26 cellular contexts compared by ENCODE assay signal in genomic region chr4:77681792-77682191, GRCh38.
DNase-seq lines count a peak whose midpoint lies in the region; ATAC-seq, FAIRE-seq and TF ChIP-seq lines count a peak whose summit lies in the region.
"Had no signal": no experiment of that assay in that cellular context is flagged by ENCODE, and none has a peak within 500 bp of the region (broad histone marks: within the 10 kb centered on the region; RNA-seq: fewer than 3 reads in every experiment).

No MANE protein-coding gene starts in this region.

- H3K9me1 ChIP-seq in K562 (ENCODE audit: control insufficient read depth, insufficient read depth, low read length): no peaks in the 10 kb centered on the region

- H2BK12ac ChIP-seq in neuronal stem cell (ENCODE audit: low read length): no peak overlapping the region

- H3K27me3 ChIP-seq in K562 (ENCODE audit: control insufficient read depth in 2 of 2, insufficient read depth in 2 of 2, low read length in 2 of 2) (peaks cover 0 to 3% of the 10 kb centered on the region in 2 experiments; a peak in 2 of 5 replicates), neuronal stem cell (ENCODE audit: control insufficient read depth in 3 of 3, insufficient read depth in 3 of 3, low read depth in 1 of 3, low read length in 3 of 3) (no peaks in the 10 kb centered on the region), testis (no peaks in the 10 kb centered on the region), dorsolateral prefrontal cortex (no peaks in the 10 kb centered on the region)
- H3K27me3 ChIP-seq: BE2C, BLaER1 had no signal

- WGBS in K562 (ENCODE audit: insufficient coverage, low coverage, missing lambda C conversion rate): 25% methylated on average over 11 of the region's 11 CpGs
- no CpG with 5 or more reads among the region's 11 CpGs for WGBS in neuronal stem cell (ENCODE audit: extremely low coverage in 2 of 2, insufficient read length in 2 of 2, insufficient replicate concordance in 1 of 2), 2 donors
- 65 to 83% methylated on average over 11 of the region's 11 CpGs for WGBS in testis, 2 donors

- POLR2A ChIA-PET in K562 (lab: Yijun Ruan, JAX): interaction anchor here (0.9 kb wide), 1 partner anchor 14 kb away, joined by 3 read pairs; no protein-coding TSS in a partner anchor

- peak in 1 of 4 experiments; percentile 9 for DNase-seq in K562 (ENCODE audit: extremely low read depth in 1 of 4, low spot score in 3 of 4)
- no peak for DNase-seq in neuronal stem cell (ENCODE audit: low spot score)
- DNase-seq in testis: peak; percentile 67
- no peak for DNase-seq in dorsolateral prefrontal cortex
- DNase-seq in NCI-H1092 (lab: John Stamatoyannopoulos, UW): no peak
- DNase-seq: 8988T; ACHN; BE2C; C1 segment of cervical spinal cord; CD4-positive, alpha-beta memory T cell; CD4-positive, CD25-positive, alpha-beta regulatory T cell; CD8-positive, alpha-beta memory T cell; COR-L47; DMS 273 treated with DMSO at 0.1 percent for 48 hours; DMS153; DMS53; DMS79; DND-41; EL; GDM1 had no signal

- peak overlapping the region; percentile 68 for H4K8ac ChIP-seq in neuronal stem cell (ENCODE audit: low read depth, low read length)

- H3K9ac ChIP-seq in K562 (ENCODE audit: insufficient read depth in 1 of 2, low read depth in 2 of 2, low read length in 2 of 2) (no peak overlapping the region), neuronal stem cell (ENCODE audit: low read depth, low read length, poor library complexity) (no peak overlapping the region)
- H3K9ac ChIP-seq: BLaER1 had no signal

- no peak overlapping the region for H3K23ac ChIP-seq in neuronal stem cell (ENCODE audit: low read depth, low read length, poor library complexity)

- H3K9me3 ChIP-seq in K562 (replicated peaks; ENCODE audit: control insufficient read depth, insufficient read depth, low read depth, low read length) (no peaks in the 10 kb centered on the region), neuronal stem cell (replicated peaks in 1 of 2; ENCODE audit: control insufficient read depth in 2 of 2, insufficient read depth in 1 of 2, low read depth in 1 of 2, low read length in 2 of 2) (no peaks in the 10 kb centered on the region), testis (no peaks in the 10 kb centered on the region)
- H3K9me3 ChIP-seq: BE2C, BLaER1 had no signal

- H2BK5ac ChIP-seq in neuronal stem cell (ENCODE audit: low read length): no peak overlapping the region

- H3K79me1 ChIP-seq in neuronal stem cell (ENCODE audit: low read depth, low read length): no peaks in the 10 kb centered on the region

- no peaks in the 10 kb centered on the region for H4K20me1 ChIP-seq in K562 (replicated peaks; ENCODE audit: control insufficient read depth, insufficient read depth, low read length)
- H4K20me1 ChIP-seq: BLaER1 had no signal

- no peak overlapping the region for H3K27ac ChIP-seq in K562 (ENCODE audit: extremely low read depth, low read depth, low read length)
- H3K27ac ChIP-seq in neuronal stem cell (replicated peaks; ENCODE audit: low read length): no peak overlapping the region
- H3K27ac ChIP-seq in testis: no peak overlapping the region
- H3K27ac ChIP-seq in dorsolateral prefrontal cortex: no peak overlapping the region
- H3K27ac ChIP-seq: BLaER1 had no signal

- TF ChIP-seq CTCF in K562 (IDR thresholded peaks at IDR 0.05 in 2 of 3, conservative IDR thresholded peaks at IDR 0.05 in 1 of 3; ENCODE audit: insufficient read depth in 2 of 3, low read depth in 1 of 3, low read length in 3 of 3) (no peak), testis (IDR thresholded peaks at IDR 0.05) (no peak), dorsolateral prefrontal cortex (IDR thresholded peaks at IDR 0.05 in 54 of 56, conservative IDR thresholded peaks at IDR 0.05 in 2 of 56; ENCODE audit: low read depth in 1 of 56, partially characterized antibody in 56 of 56) (no peak)

- no peak overlapping the region for H3K14ac ChIP-seq in neuronal stem cell (ENCODE audit: low read length)

- no TSS peak for BruUV-seq in K562 (replicated peaks; lab: Mats Ljungman, UMichigan)

- H3K4me1 ChIP-seq in K562 (replicated peaks in 1 of 2; ENCODE audit: control insufficient read depth in 2 of 2, insufficient read depth in 2 of 2, low read length in 2 of 2) (no peaks in the 10 kb centered on the region), neuronal stem cell (ENCODE audit: control insufficient read depth in 2 of 2, insufficient read depth in 1 of 2, low read depth in 1 of 2, low read length in 2 of 2) (peaks cover 2 to 4% of the 10 kb centered on the region in 2 donors), testis (no peaks in the 10 kb centered on the region)
- H3K4me1 ChIP-seq: BE2C, BLaER1 had no signal

- peak overlapping the region; percentile 29; the same call in 1 of the 2 replicates for H3K4me2 ChIP-seq in K562 (ENCODE audit: insufficient read depth, low read length)
- no peak overlapping the region for H3K4me2 ChIP-seq in neuronal stem cell (ENCODE audit: insufficient read depth, low read length, poor library complexity, severe bottlenecking)
- H3K4me2 ChIP-seq: BLaER1 had no signal

- no peak overlapping the region for H3K18ac ChIP-seq in neuronal stem cell (ENCODE audit: low read length)

- intact Hi-C loops in K562 (cut with micrococcal nuclease): loop anchor here (5.0 kb wide), 1 partner anchor 181 kb away; the partner anchor contains the start of gene MRPL1
- intact Hi-C loops in testis (cut with DNase I; ENCODE audit: low total_unique reads): no loop called here
- intact Hi-C loops in dorsolateral prefrontal cortex (cut with DNase I): no loop called here

- H3K4me3 ChIP-seq in K562 (no peak overlapping the region), neuronal stem cell (ENCODE audit: low read length in 2 of 2) (no peak overlapping the region), testis (peak overlapping the region in 1 of 2 donors; percentile 1), dorsolateral prefrontal cortex (no peak overlapping the region)
- H3K4me3 ChIP-seq: BLaER1, GM12878 had no signal

- ATAC-seq in K562 (no peak), GM19397 (IDR thresholded peaks at IDR 0.05; ENCODE audit: unreplicated experiment) (no peak)
- ATAC-seq: GM12878 had no signal

- no peak for FAIRE-seq in K562 (lab: Jason Lieb, UNC)
- FAIRE-seq: A204.1, GM12878, GM12892, GM18507 had no signal

- TF ChIP-seq RAD21 in K562 (CRISPR knock-in tag; conservative IDR thresholded peaks at IDR 0.05 in 1 of 2, IDR thresholded peaks at IDR 0.05 in 1 of 2): no peak

- no peak for TF ChIP-seq EP300 in K562 (IDR thresholded peaks at IDR 0.05; ENCODE audit: low read length)

- in situ Hi-C loops in K562 (cut with MboI): no loop called here

- H3K36me3 ChIP-seq in K562 (ENCODE audit: control insufficient read depth, insufficient read depth, low read length) (no peaks in the 10 kb centered on the region), neuronal stem cell (replicated peaks in 1 of 2; ENCODE audit: control insufficient read depth in 2 of 2, insufficient read depth in 2 of 2, low read length in 2 of 2) (no peaks in the 10 kb centered on the region), testis (ENCODE audit: low read depth, missing control alignments) (no peaks in the 10 kb centered on the region)
- H3K36me3 ChIP-seq: BE2C, BLaER1 had no signal

- H2BK120ac ChIP-seq in neuronal stem cell (ENCODE audit: low read depth, low read length): no peak overlapping the region

- H2BK15ac ChIP-seq in neuronal stem cell (ENCODE audit: low read length): no peak overlapping the region

- H2AFZ ChIP-seq in K562 (ENCODE audit: low read depth, low read length) (peak overlapping the region; percentile 61), neuronal stem cell (ENCODE audit: low read length) (no peak overlapping the region)

- CTCF ChIA-PET in K562 (lab: Yijun Ruan, JAX; ENCODE audit: low intra/inter-chr PET ratio): no interaction called here

- no peak overlapping the region for H2AK5ac ChIP-seq in neuronal stem cell (ENCODE audit: low read depth, low read length)

- H3K79me2 ChIP-seq in K562 (ENCODE audit: control insufficient read depth, insufficient read depth, low read length): no peaks in the 10 kb centered on the region

- no peak overlapping the region for H4K91ac ChIP-seq in neuronal stem cell (ENCODE audit: low read depth, low read length, poor library complexity)

- no peak overlapping the region for H3K4ac ChIP-seq in neuronal stem cell (ENCODE audit: low read length)

- TF ChIP-seq POLR2A in K562 (conservative IDR thresholded peaks at IDR 0.05) (no peak), testis (IDR thresholded peaks at IDR 0.05) (no peak)

TF ChIP-seq in K562, 482 proteins besides CTCF, POLR2A, EP300 and RAD21:
- TF ChIP-seq NRF1 (conservative IDR thresholded peaks at IDR 0.05 in 1 of 2, IDR thresholded peaks at IDR 0.05 in 1 of 2) (peak; percentile 56 to 67), SRF (CRISPR knock-in tag; IDR thresholded peaks at IDR 0.05) (no peak), YY1 (IDR thresholded peaks at IDR 0.05; ENCODE audit: borderline replicate concordance in 1 of 3, control insufficient read depth in 1 of 3, extremely low read depth in 1 of 3, insufficient read depth in 3 of 3, insufficient read length in 1 of 3, insufficient replicate concordance in 2 of 3, low read depth in 1 of 3, low read length in 2 of 3) (peak in 1 of 3 experiments; percentile 34), L3MBTL2 (IDR thresholded peaks at IDR 0.05) (peak; percentile 60)
